In the genomic region with DNA sequence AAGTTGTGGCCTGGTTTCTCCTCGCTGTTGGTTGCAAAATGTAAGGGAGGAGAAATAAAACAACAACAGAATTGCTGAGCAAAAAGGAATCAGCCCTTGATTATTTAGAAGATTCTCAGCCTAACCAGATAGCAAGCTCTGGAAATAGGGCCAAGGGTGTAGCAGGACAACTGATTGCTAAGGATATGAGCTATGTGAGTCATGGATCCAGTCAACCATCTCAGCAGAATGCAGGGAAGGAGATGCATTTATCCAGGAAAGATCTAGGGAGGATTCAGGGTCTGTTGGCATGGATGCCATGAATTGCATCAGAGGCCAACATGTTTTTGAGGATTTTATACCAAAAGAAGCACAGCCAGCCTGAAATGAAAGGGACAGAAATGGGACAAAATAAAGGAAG, we compare ENCODE assay signal across 29 cellular contexts. TPM values are rescaled to one million over a fixed set of nuclear protein-coding genes. Genes with fewer than 3 reads are reported as not detected.
"Had no signal": no experiment of that assay in that cellular context is flagged by ENCODE, and none has a peak within 500 bp of the region (broad histone marks: within the 10 kb centered on the region; RNA-seq: fewer than 3 reads in every experiment).

No MANE protein-coding gene starts in this region.

- DNase-seq: activated B cell treated with CpG ODN at 0.5 μM for 24 hours; activated CD4-positive, alpha-beta T cell treated with anti-CD3 and anti-CD28 coated beads for 1 hour; activated CD4-positive, alpha-beta T cell treated with anti-CD3 and anti-CD28 coated beads, Interleukin-2, amount 10 ng/mL, durations not matched to agents 24 days and 14 days; activated CD4-positive, alpha-beta T cell treated with anti-CD3 and anti-CD28 coated beads, Interleukin-2, amount 50 U/mL, for 48 hours; activated CD8-positive, alpha-beta memory T cell treated with anti-CD3 and anti-CD28 coated beads, Interleukin-2, amount 10 ng/mL, durations not matched to agents 7 days and 5 days; activated effector memory CD4-positive, alpha-beta T cell treated with Interleukin-2 at 50 U/mL for 16 hours; activated naive CD4-positive, alpha-beta T cell treated with Interleukin-2 at 50 U/mL for 16 hours; activated naive CD8-positive, alpha-beta T cell treated with anti-CD3 and anti-CD28 coated beads, Interleukin-2, amount 50 U/mL, for 24 hours; activated T-cell treated with anti-CD3 and anti-CD28 coated beads, Interleukin-2, amount 50 U/mL, for 24 hours; amygdala; NCI-H1092; NCI-H1417 treated with DMSO at 0.1 percent for 48 hours; NCI-H1694 treated with DMSO at 0.1 percent for 48 hours; NCI-H2029 treated with DMSO at 0.1 percent for 48 hours; NCI-H345; NCI-H510A; NCI-H526 treated with DMSO at 0.1 percent for 48 hours; NCI-H82; SHP77; T-helper 17 cell; T-helper 9 cell had no signal

- H3K9ac ChIP-seq: KMS-11 had no signal

- H3K4me2 ChIP-seq: KMS-11 had no signal

- H3K27ac ChIP-seq: KMS-11, RWPE1 had no signal

RNA-seq across cellular contexts. Expression of a gene that starts 2.2 kb away (rescaled TPM):
- total RNA-seq: activated B cell treated with CpG ODN at 0.5 μM for 24 hours; activated CD4-positive, alpha-beta T cell treated with anti-CD3 and anti-CD28 coated beads, Interleukin-2, amount 10 ng/mL, durations not matched to agents 24 days and 14 days; activated CD8-positive, alpha-beta memory T cell treated with anti-CD3 and anti-CD28 coated beads, Interleukin-2, amount 10 ng/mL, durations not matched to agents 7 days and 5 days; activated naive CD4-positive, alpha-beta T cell treated with anti-CD3 and anti-CD28 coated beads, Interleukin-2, amount 50 U/mL, for 72 hours; activated T-helper 1 cell treated with anti-CD3 and anti-CD28 coated beads, Interleukin-12 subunit alpha, Interleukin-12 subunit beta, Interleukin-2, Interleukin-4 antibody, amounts not matched to agents 30 ng/mL and 10 ng/mL and 1 ng/mL, durations not matched to agents 14 hours and 24 hours and 36 hours; astrocyte; MCF 10A; OCI-LY7; SK-MEL-5; T-helper 17 cell had no signal

RNA-seq across cellular contexts. Expression of a gene that starts 59.0 kb away (rescaled TPM):
- total RNA-seq: activated B cell treated with CpG ODN at 0.5 μM for 24 hours; activated CD4-positive, alpha-beta T cell treated with anti-CD3 and anti-CD28 coated beads, Interleukin-2, amount 10 ng/mL, durations not matched to agents 24 days and 14 days; activated CD8-positive, alpha-beta memory T cell treated with anti-CD3 and anti-CD28 coated beads, Interleukin-2, amount 10 ng/mL, durations not matched to agents 7 days and 5 days; activated naive CD4-positive, alpha-beta T cell treated with anti-CD3 and anti-CD28 coated beads, Interleukin-2, amount 50 U/mL, for 72 hours; activated T-helper 1 cell treated with anti-CD3 and anti-CD28 coated beads, Interleukin-12 subunit alpha, Interleukin-12 subunit beta, Interleukin-2, Interleukin-4 antibody, amounts not matched to agents 30 ng/mL and 10 ng/mL and 1 ng/mL, durations not matched to agents 14 hours and 24 hours and 36 hours; astrocyte; MCF 10A; OCI-LY7; SK-MEL-5; T-helper 17 cell had no signal
